ENCODE assay signal across 20 cellular contexts in the genomic region with DNA sequence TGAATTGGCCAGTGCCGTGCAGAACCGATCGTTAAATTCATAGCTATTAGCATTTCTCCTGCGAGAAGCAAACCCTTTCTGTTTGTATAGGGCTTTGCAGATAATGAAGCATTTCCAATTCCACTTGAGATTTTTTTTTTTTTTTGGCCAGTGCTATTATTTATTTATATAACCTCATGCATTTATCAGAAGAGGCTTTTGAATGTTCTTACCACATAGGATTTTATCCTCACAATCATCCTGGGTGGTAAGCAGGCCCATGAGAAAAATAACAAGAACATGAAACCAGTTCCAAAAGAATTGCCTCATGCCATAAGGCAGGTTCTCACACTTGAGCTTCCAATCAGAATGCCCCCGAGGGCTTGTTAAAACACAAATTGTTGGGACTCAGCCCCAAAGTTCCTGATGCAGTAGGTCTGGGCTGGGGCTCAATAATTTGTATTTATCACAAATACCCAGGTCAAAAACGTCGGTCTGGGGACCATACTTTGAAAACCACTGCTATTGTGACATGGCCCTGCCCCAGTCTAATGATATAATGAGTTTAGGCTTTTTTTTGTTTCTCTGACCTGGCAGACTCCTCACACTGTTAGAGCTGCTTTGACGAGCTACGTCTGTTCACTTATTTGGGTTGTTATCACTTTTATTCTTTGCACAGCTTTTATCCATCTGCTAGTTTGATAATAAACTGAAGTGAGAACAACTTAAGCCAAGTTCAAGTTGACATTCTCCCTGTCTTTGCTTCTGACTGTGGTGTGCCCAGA. TPM values are rescaled to one million over a fixed set of nuclear protein-coding genes. Genes with fewer than 3 reads are reported as not detected.
"Had no signal": no experiment of that assay in that cellular context is flagged by ENCODE, and none has a peak within 500 bp of the region (broad histone marks: within the 10 kb centered on the region; RNA-seq: fewer than 3 reads in every experiment).

No MANE protein-coding gene starts in this region.

- H3K27me3 ChIP-seq: sigmoid colon had no signal

- ATAC-seq: gastrocnemius medialis, psoas muscle had no signal

- H3K9me3 ChIP-seq: heart right ventricle, psoas muscle, sigmoid colon, stomach had no signal

- H3K4me1 Mint-ChIP-seq: activated CD4-positive, alpha-beta T cell treated with anti-CD3 and anti-CD28 coated beads, Interleukin-2, amount 10 ng/mL, durations not matched to agents 7 days and 5 days; mesothelial cell of epicardium; neural crest cell had no signal

- H3K27ac ChIP-seq: gastrocnemius medialis, heart right ventricle, psoas muscle, spleen, stomach had no signal

- H3K4me1 ChIP-seq: gastrocnemius medialis, heart right ventricle, psoas muscle, spleen, stomach had no signal

- H3K9me3 Mint-ChIP-seq: activated CD4-positive, alpha-beta T cell treated with anti-CD3 and anti-CD28 coated beads, Interleukin-2, amount 10 ng/mL, durations not matched to agents 7 days and 5 days; neural crest cell had no signal

- DNase-seq: activated CD4-positive, alpha-beta T cell treated with anti-CD3 and anti-CD28 coated beads, Interleukin-2, amount 10 ng/mL, durations not matched to agents 7 days and 5 days; activated CD4-positive, CD25-positive, alpha-beta regulatory T cell; activated CD8-positive, alpha-beta memory T cell treated with anti-CD3 and anti-CD28 coated beads for 24 hours; activated naive CD4-positive, alpha-beta T cell; anterior cingulate cortex; gastrocnemius medialis; heart right ventricle; psoas muscle; sigmoid colon; spleen; stimulated activated CD4-positive, alpha-beta T cell treated with anti-CD3 and anti-CD28 coated beads, Interleukin-1b, Interleukin-23, amount 100 ng/mL, for 48 hours; stomach; T-helper 2 cell had no signal

- H3K36me3 Mint-ChIP-seq: mesothelial cell of epicardium had no signal

- H3K4me3 ChIP-seq: gastrocnemius medialis, heart right ventricle, lung, psoas muscle, sigmoid colon, spleen, stomach had no signal

- H3K27ac Mint-ChIP-seq: activated CD4-positive, alpha-beta T cell treated with anti-CD3 and anti-CD28 coated beads, Interleukin-2, amount 10 ng/mL, durations not matched to agents 7 days and 5 days; mesothelial cell of epicardium had no signal

- H3K4me3 Mint-ChIP-seq: activated CD4-positive, alpha-beta T cell treated with anti-CD3 and anti-CD28 coated beads, Interleukin-2, amount 10 ng/mL, durations not matched to agents 7 days and 5 days; mesothelial cell of epicardium; neural crest cell had no signal

- H3K36me3 ChIP-seq: gastrocnemius medialis, heart right ventricle, sigmoid colon, spleen, stomach had no signal

RNA-seq across cellular contexts. Expression of a gene that starts 20.0 kb away (rescaled TPM):
- total RNA-seq: activated CD4-positive, alpha-beta T cell treated with anti-CD3 and anti-CD28 coated beads, Interleukin-2, amount 10 ng/mL, durations not matched to agents 7 days and 5 days; chondrocyte; dermis microvascular lymphatic vessel endothelial cell; epithelial cell of proximal tubule; gastrocnemius medialis; lung; mesothelial cell of epicardium; neural crest cell; osteoblast; psoas muscle; spleen; stomach had no signal
